Comparison of ENCODE assay signal across 22 cellular contexts in the genomic region with DNA sequence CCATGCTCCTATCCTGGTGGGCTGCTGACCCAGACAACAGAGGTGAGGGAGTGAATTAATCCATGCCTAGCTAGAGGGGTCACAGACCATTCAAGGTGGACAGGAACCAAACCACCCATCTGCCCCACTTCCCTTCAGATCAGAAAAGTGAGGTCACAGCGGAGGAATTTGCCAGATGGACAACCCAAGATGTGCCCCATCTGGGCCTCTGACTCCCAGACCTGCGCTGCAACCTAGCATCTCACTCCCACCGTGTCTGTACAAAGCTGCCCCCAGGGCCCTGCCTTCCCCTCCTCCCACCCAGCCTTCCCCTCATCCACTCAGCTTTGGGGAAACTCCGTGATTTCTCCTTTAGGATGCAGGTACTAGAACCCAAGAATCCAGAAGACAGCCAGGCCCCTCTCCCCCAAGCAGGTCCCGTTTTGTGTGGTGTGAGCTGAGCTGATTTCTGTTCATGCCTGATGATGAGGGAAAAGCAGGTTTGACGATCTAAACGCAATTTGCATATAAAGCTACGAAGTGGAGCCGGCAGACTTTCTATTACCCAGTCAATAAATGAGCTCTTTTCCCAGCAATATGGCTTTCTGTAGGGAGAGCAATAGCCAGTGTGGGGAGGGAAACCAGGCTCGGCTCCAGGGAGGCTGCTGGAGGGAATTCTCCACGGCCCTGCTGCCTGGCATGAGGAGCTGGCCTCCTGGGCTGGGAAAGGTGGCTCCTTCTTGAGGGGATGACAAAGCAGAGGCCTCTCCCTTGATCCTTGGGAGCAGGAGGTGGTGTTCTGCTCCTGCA.
"Had no signal": no experiment of that assay in that cellular context is flagged by ENCODE, and none has a peak within 500 bp of the region (broad histone marks: within the 10 kb centered on the region; RNA-seq: fewer than 3 reads in every experiment).

No MANE protein-coding gene starts in this region.

- DNase-seq: activated CD4-positive, alpha-beta T cell treated with anti-CD3 and anti-CD28 coated beads, Interleukin-2, amount 10 ng/mL, durations not matched to agents 24 days and 14 days; activated CD4-positive, CD25-positive, alpha-beta regulatory T cell; activated CD8-positive, alpha-beta T cell treated with anti-CD3 and anti-CD28 coated beads for 36 hours; activated naive CD4-positive, alpha-beta T cell treated with Interleukin-2 at 50 U/mL for 16 hours; activated naive CD8-positive, alpha-beta T cell treated with anti-CD3 and anti-CD28 coated beads, Interleukin-2, amount 10 ng/mL, durations not matched to agents 7 days and 5 days; activated T-cell treated with anti-CD3 and anti-CD28 coated beads, Interleukin-2, amount 50 U/mL, for 1 hour; erythroblast; mesenchymal stem cell; naive thymus-derived CD4-positive, alpha-beta T cell; retina; small intestine; stimulated activated CD4-positive, alpha-beta T cell treated with anti-CD3 and anti-CD28 coated beads, Interleukin-15, amount 100 ng/mL, for 24 hours; stimulated activated CD4-positive, alpha-beta T cell treated with anti-CD3 and anti-CD28 coated beads, Interleukin-2, amount 100 ng/mL, for 48 hours; stimulated activated naive CD8-positive, alpha-beta T cell treated with anti-CD3 and anti-CD28 coated beads, Interleukin-15, amount 100 ng/mL, for 72 hours had no signal

- H3K27ac ChIP-seq: neutrophil, SK-N-MC, suprapubic skin had no signal

- H3K36me3 Mint-ChIP-seq: activated naive CD8-positive, alpha-beta T cell treated with anti-CD3 and anti-CD28 coated beads, Interleukin-2, amount 10 ng/mL, durations not matched to agents 7 days and 5 days; naive thymus-derived CD4-positive, alpha-beta T cell; type B pancreatic cell had no signal

- H3K27me3 ChIP-seq: neutrophil had no signal

- H3K4me1 ChIP-seq: suprapubic skin had no signal

- H3K4me3 ChIP-seq: coronary artery, SK-N-MC, suprapubic skin had no signal

- H3K36me3 ChIP-seq: neutrophil, suprapubic skin had no signal

- H3K4me3 Mint-ChIP-seq: activated CD4-positive, alpha-beta T cell treated with anti-CD3 and anti-CD28 coated beads, Interleukin-2, amount 10 ng/mL, durations not matched to agents 24 days and 14 days; activated CD8-positive, alpha-beta T cell treated with anti-CD3 and anti-CD28 coated beads for 36 hours; activated naive CD8-positive, alpha-beta T cell treated with anti-CD3 and anti-CD28 coated beads, Interleukin-2, amount 10 ng/mL, durations not matched to agents 7 days and 5 days; central memory CD8-positive, alpha-beta T cell; naive thymus-derived CD4-positive, alpha-beta T cell; stimulated activated naive CD8-positive, alpha-beta T cell treated with anti-CD3 and anti-CD28 coated beads, Interleukin-15, amount 100 ng/mL, for 72 hours; T-helper 2 cell treated with Interferon-gamma antibody and Interleukin-4, amounts not matched to agents 5 μg/mL and 100 μg/mL, for 36 hours; type B pancreatic cell had no signal

- H3K27ac Mint-ChIP-seq: activated CD4-positive, alpha-beta T cell treated with anti-CD3 and anti-CD28 coated beads, Interleukin-2, amount 10 ng/mL, durations not matched to agents 24 days and 14 days; activated CD8-positive, alpha-beta T cell treated with anti-CD3 and anti-CD28 coated beads for 36 hours; activated naive CD8-positive, alpha-beta T cell treated with anti-CD3 and anti-CD28 coated beads, Interleukin-2, amount 10 ng/mL, durations not matched to agents 7 days and 5 days; activated T-helper 2 cell treated with anti-CD3 and anti-CD28 coated beads, Interferon-gamma antibody, Interleukin-2, Interleukin-4, amounts not matched to agents 10 μg/mL and 5 μg/mL and 100 μg/mL, durations not matched to agents 14 hours and 24 hours and 36 hours; naive thymus-derived CD4-positive, alpha-beta T cell; stimulated activated naive CD8-positive, alpha-beta T cell treated with anti-CD3 and anti-CD28 coated beads, Interleukin-15, amount 100 ng/mL, for 72 hours; T-helper 2 cell treated with Interferon-gamma antibody and Interleukin-4, amounts not matched to agents 5 μg/mL and 100 μg/mL, for 36 hours; type B pancreatic cell had no signal

- H3K9me3 Mint-ChIP-seq: activated CD4-positive, alpha-beta T cell treated with anti-CD3 and anti-CD28 coated beads, Interleukin-2, amount 10 ng/mL, durations not matched to agents 24 days and 14 days; activated CD8-positive, alpha-beta T cell treated with anti-CD3 and anti-CD28 coated beads for 36 hours; activated naive CD8-positive, alpha-beta T cell treated with anti-CD3 and anti-CD28 coated beads, Interleukin-2, amount 10 ng/mL, durations not matched to agents 7 days and 5 days; activated T-helper 2 cell treated with anti-CD3 and anti-CD28 coated beads, Interferon-gamma antibody, Interleukin-2, Interleukin-4, amounts not matched to agents 10 μg/mL and 5 μg/mL and 100 μg/mL, durations not matched to agents 14 hours and 24 hours and 36 hours; central memory CD8-positive, alpha-beta T cell; stimulated activated naive CD8-positive, alpha-beta T cell treated with anti-CD3 and anti-CD28 coated beads, Interleukin-15, amount 100 ng/mL, for 72 hours; T-helper 2 cell treated with Interferon-gamma antibody and Interleukin-4, amounts not matched to agents 5 μg/mL and 100 μg/mL, for 36 hours; type B pancreatic cell had no signal

- H3K9me3 ChIP-seq: neutrophil, suprapubic skin had no signal

- ATAC-seq: activated CD8-positive, alpha-beta T cell treated with anti-CD3 and anti-CD28 coated beads for 36 hours; naive thymus-derived CD4-positive, alpha-beta T cell; stimulated activated naive CD8-positive, alpha-beta T cell treated with anti-CD3 and anti-CD28 coated beads, Interleukin-15, amount 100 ng/mL, for 72 hours had no signal

- H3K4me1 Mint-ChIP-seq: activated CD4-positive, alpha-beta T cell treated with anti-CD3 and anti-CD28 coated beads, Interleukin-2, amount 10 ng/mL, durations not matched to agents 24 days and 14 days; activated naive CD8-positive, alpha-beta T cell treated with anti-CD3 and anti-CD28 coated beads, Interleukin-2, amount 10 ng/mL, durations not matched to agents 7 days and 5 days; central memory CD8-positive, alpha-beta T cell; naive thymus-derived CD4-positive, alpha-beta T cell had no signal
